ENCODE assay signal across 27 cellular contexts in genomic region chr4:52990706-52991105, GRCh38.
"Had no signal": no experiment of that assay in that cellular context is flagged by ENCODE, and none has a peak within 500 bp of the region (broad histone marks: within the 10 kb centered on the region; RNA-seq: fewer than 3 reads in every experiment).

No MANE protein-coding gene starts in this region.

- H3K27ac ChIP-seq: neutrophil, pancreas, prostate gland, right lobe of liver, sigmoid colon, stomach, thoracic aorta, thyroid gland, tibial nerve, upper lobe of right lung had no signal

- DNase-seq: naive B cell; natural killer cell; nephron progenitor cell; nucleus accumbens; pancreas; right cardiac atrium; right lobe of liver; sigmoid colon; small intestine; stimulated activated CD4-positive, alpha-beta T cell treated with anti-CD3 and anti-CD28 coated beads, Interleukin-15, amount 100 ng/mL, for 24 hours; stimulated activated CD4-positive, alpha-beta T cell treated with anti-CD3 and anti-CD28 coated beads, Interleukin-2, amount 100 ng/mL, for 24 hours; stimulated activated CD4-positive, alpha-beta T cell treated with anti-CD3 and anti-CD28 coated beads, Interleukin-2, amount 100 ng/mL, for 48 hours; stimulated activated CD4-positive, alpha-beta T cell treated with anti-CD3 and anti-CD28 coated beads, Interleukin-4, amount 100 ng/mL, for 24 hours; stimulated activated naive B cell treated with anti-CD40 and anti-IgM and Interleukin-4, amounts not matched to agents 10 μg/mL and 1 μg/mL and 100 μg/mL, for 72 hours; stimulated activated naive CD4-positive, alpha-beta T cell treated with Interleukin-2 at 50 U/mL for 16 hours; stomach; thyroid gland; upper lobe of right lung; uterus had no signal

- H3K4me3 ChIP-seq: pancreas, prostate gland, right lobe of liver, sigmoid colon, stomach, thoracic aorta, thyroid gland, tibial nerve, upper lobe of right lung, uterus had no signal

- H3K4me3 Mint-ChIP-seq: naive B cell; natural killer cell; nephron progenitor cell; neural crest cell; stimulated activated effector memory CD8-positive, alpha-beta T cell treated with anti-CD3 and anti-CD28 coated beads, Interleukin-12 subunit alpha, Interleukin-12 subunit beta, amount 100 ng/mL, for 72 hours; stimulated activated naive B cell treated with anti-CD40 and anti-IgM and Interleukin-4, amounts not matched to agents 10 μg/mL and 1 μg/mL and 100 μg/mL, for 72 hours; stimulated activated naive CD8-positive, alpha-beta T cell treated with anti-CD3 and anti-CD28 coated beads, Interleukin-15, Interleukin-2, amounts not matched to agents 100 ng/mL and 50 ng/mL, for 24 hours; type B pancreatic cell had no signal

- H3K9me3 Mint-ChIP-seq: natural killer cell; neural crest cell; stimulated activated effector memory CD8-positive, alpha-beta T cell treated with anti-CD3 and anti-CD28 coated beads, Interleukin-12 subunit alpha, Interleukin-12 subunit beta, amount 100 ng/mL, for 72 hours; stimulated activated naive B cell treated with anti-CD40 and anti-IgM and Interleukin-4, amounts not matched to agents 10 μg/mL and 1 μg/mL and 100 μg/mL, for 72 hours; stimulated activated naive CD8-positive, alpha-beta T cell treated with anti-CD3 and anti-CD28 coated beads, Interleukin-15, Interleukin-2, amounts not matched to agents 100 ng/mL and 50 ng/mL, for 24 hours; type B pancreatic cell had no signal

- H3K27me3 Mint-ChIP-seq: naive B cell; stimulated activated naive B cell treated with anti-CD40 and anti-IgM and Interleukin-4, amounts not matched to agents 10 μg/mL and 1 μg/mL and 100 μg/mL, for 72 hours; stimulated activated naive CD8-positive, alpha-beta T cell treated with anti-CD3 and anti-CD28 coated beads, Interleukin-15, Interleukin-2, amounts not matched to agents 100 ng/mL and 50 ng/mL, for 24 hours had no signal

- H3K36me3 ChIP-seq: neutrophil, pancreas, prostate gland, right lobe of liver, sigmoid colon, stomach, thoracic aorta, thyroid gland, tibial nerve, upper lobe of right lung, uterus had no signal

- ATAC-seq: pancreas; right cardiac atrium; stimulated activated effector memory CD8-positive, alpha-beta T cell treated with anti-CD3 and anti-CD28 coated beads, Interleukin-12 subunit alpha, Interleukin-12 subunit beta, amount 100 ng/mL, for 72 hours; stimulated activated naive B cell treated with anti-CD40 and anti-IgM and Interleukin-4, amounts not matched to agents 10 μg/mL and 1 μg/mL and 100 μg/mL, for 72 hours had no signal

- H3K4me1 ChIP-seq: prostate gland, right lobe of liver, thyroid gland, upper lobe of right lung had no signal

- H3K9me3 ChIP-seq: neutrophil, pancreas, prostate gland, right lobe of liver, sigmoid colon, stomach, thoracic aorta, thyroid gland, tibial nerve, upper lobe of right lung, uterus had no signal

- H3K27ac Mint-ChIP-seq: natural killer cell; nephron progenitor cell; stimulated activated effector memory CD8-positive, alpha-beta T cell treated with anti-CD3 and anti-CD28 coated beads, Interleukin-12 subunit alpha, Interleukin-12 subunit beta, amount 100 ng/mL, for 72 hours; stimulated activated naive B cell treated with anti-CD40 and anti-IgM and Interleukin-4, amounts not matched to agents 10 μg/mL and 1 μg/mL and 100 μg/mL, for 72 hours; stimulated activated naive CD8-positive, alpha-beta T cell treated with anti-CD3 and anti-CD28 coated beads, Interleukin-15, Interleukin-2, amounts not matched to agents 100 ng/mL and 50 ng/mL, for 24 hours; type B pancreatic cell had no signal

- H3K36me3 Mint-ChIP-seq: naive B cell; natural killer cell; stimulated activated effector memory CD8-positive, alpha-beta T cell treated with anti-CD3 and anti-CD28 coated beads, Interleukin-12 subunit alpha, Interleukin-12 subunit beta, amount 100 ng/mL, for 72 hours had no signal

- H3K4me1 Mint-ChIP-seq: naive B cell; neural crest cell; stimulated activated effector memory CD8-positive, alpha-beta T cell treated with anti-CD3 and anti-CD28 coated beads, Interleukin-12 subunit alpha, Interleukin-12 subunit beta, amount 100 ng/mL, for 72 hours; stimulated activated naive B cell treated with anti-CD40 and anti-IgM and Interleukin-4, amounts not matched to agents 10 μg/mL and 1 μg/mL and 100 μg/mL, for 72 hours had no signal

- H3K27me3 ChIP-seq: neutrophil, pancreas, right lobe of liver, sigmoid colon, stomach, thyroid gland, tibial nerve, upper lobe of right lung, uterus had no signal
